ENCODE assay signal across 14 cellular contexts in the genomic region with DNA sequence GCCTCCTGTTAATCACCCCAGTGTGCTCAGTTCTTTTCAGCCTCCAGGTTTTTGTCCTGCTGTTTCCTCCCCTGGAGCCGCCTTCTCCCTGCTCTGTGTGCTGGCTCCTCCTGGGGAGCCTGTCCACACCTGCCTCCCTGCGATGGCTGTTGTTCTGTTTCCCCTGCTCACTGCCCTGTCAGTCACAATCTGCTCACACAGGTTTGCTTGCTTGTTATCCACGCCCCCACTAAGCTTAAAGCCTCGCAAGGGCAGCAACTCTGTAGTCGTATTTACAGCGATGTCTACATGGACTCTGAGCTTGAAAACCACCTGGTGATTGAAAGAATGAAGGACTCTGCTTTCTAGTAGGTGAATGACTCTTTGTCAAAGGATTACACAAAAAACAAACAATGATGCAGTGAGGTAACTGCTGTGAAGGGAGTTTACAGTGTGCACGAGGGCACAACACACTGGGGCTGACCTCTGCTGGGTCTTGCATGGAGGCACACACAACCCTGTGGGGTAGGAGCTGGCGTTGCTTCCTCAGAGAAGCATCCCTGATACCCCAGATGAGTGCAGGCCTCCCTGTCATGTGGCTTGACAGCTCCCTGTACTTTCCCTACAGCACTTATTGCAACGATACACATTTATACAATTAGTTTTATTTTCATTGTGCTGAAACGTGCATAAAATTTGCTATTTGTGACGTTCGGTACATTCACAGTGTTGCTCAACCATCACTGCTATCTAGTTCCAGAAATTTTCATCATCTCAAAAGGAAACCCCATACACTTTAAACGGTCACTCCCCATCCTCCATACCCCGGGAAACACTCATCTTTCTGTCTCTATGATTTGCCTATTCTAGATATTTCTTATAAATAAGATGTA. TPM values are rescaled to one million over a fixed set of nuclear protein-coding genes. Genes with fewer than 3 reads are reported as not detected.
A peak's percentile ranks its signal among the peaks of the same experiment; 100 is the strongest.
DNase-seq lines count a peak whose midpoint lies in the region; ATAC-seq, FAIRE-seq and TF ChIP-seq lines count a peak whose summit lies in the region.
"Had no signal": no experiment of that assay in that cellular context is flagged by ENCODE, and none has a peak within 500 bp of the region (broad histone marks: within the 10 kb centered on the region; RNA-seq: fewer than 3 reads in every experiment).

No MANE protein-coding gene starts in this region.

- H3K27me3 Mint-ChIP-seq in activated CD8-positive, alpha-beta memory T cell treated with anti-CD3 and anti-CD28 coated beads, Interleukin-2, amount 10 ng/mL, durations not matched to agents 7 days and 5 days = peaks cover 11% of the 10 kb centered on the region

- H3K18ac ChIP-seq in trophoblast cell (ENCODE audit: low read length) = no peak overlapping the region

- H4K91ac ChIP-seq in trophoblast cell (ENCODE audit: low read depth, low read length) = no peak overlapping the region

- no peak overlapping the region for H2AK5ac ChIP-seq in trophoblast cell (ENCODE audit: low read length)

- H3K14ac ChIP-seq in trophoblast cell (ENCODE audit: low read length) = no peak overlapping the region

- no peaks in the 10 kb centered on the region for H3K27me3 ChIP-seq in small intestine (ENCODE audit: control insufficient read depth in 2 of 2, insufficient read depth in 2 of 2, low read length in 2 of 2)
- no peaks in the 10 kb centered on the region for H3K27me3 ChIP-seq in trophoblast cell (ENCODE audit: insufficient read depth, low read length)
- H3K27me3 ChIP-seq: adrenal gland had no signal

- 19 to 55% (median 26%) methylated on average over 14 of the region's 14 CpGs for WGBS in small intestine, 3 donors
- no CpG with 5 or more reads among the region's 14 CpGs for WGBS in trophoblast cell (ENCODE audit: extremely low coverage, insufficient coverage, insufficient read length)

- peak overlapping the region; percentile 61 for H3K27ac Mint-ChIP-seq in activated CD8-positive, alpha-beta memory T cell treated with anti-CD3 and anti-CD28 coated beads, Interleukin-2, amount 10 ng/mL, durations not matched to agents 7 days and 5 days

- no peaks in the 10 kb centered on the region for H3K79me2 ChIP-seq in trophoblast cell (ENCODE audit: control insufficient read depth, insufficient read depth, low read length, poor library complexity)
- H3K79me2 ChIP-seq: parathyroid adenoma had no signal

- H3K4me1 ChIP-seq in small intestine (ENCODE audit: control insufficient read depth in 2 of 2, insufficient read depth in 1 of 2, low read depth in 1 of 2, low read length in 1 of 2) = no peaks in the 10 kb centered on the region
- no peaks in the 10 kb centered on the region for H3K4me1 ChIP-seq in trophoblast cell (ENCODE audit: control insufficient read depth in 1 of 2, insufficient read depth in 2 of 2, low read length in 2 of 2)
- H3K4me1 ChIP-seq: adrenal gland, parathyroid adenoma had no signal

- H2BK5ac ChIP-seq in trophoblast cell (ENCODE audit: low read depth, low read length, poor library complexity) = no peak overlapping the region

- ATAC-seq in activated CD8-positive, alpha-beta memory T cell treated with anti-CD3 and anti-CD28 coated beads, Interleukin-2, amount 10 ng/mL, durations not matched to agents 7 days and 5 days = no peak
- ATAC-seq: Panc1 had no signal

- peaks cover 2% of the 10 kb centered on the region for H3K9me3 Mint-ChIP-seq in activated CD8-positive, alpha-beta memory T cell treated with anti-CD3 and anti-CD28 coated beads, Interleukin-2, amount 10 ng/mL, durations not matched to agents 7 days and 5 days (ENCODE audit: low read depth)

- H3K79me1 ChIP-seq in trophoblast cell (ENCODE audit: low read length) = no peaks in the 10 kb centered on the region

- DNase-seq in activated CD8-positive, alpha-beta memory T cell treated with anti-CD3 and anti-CD28 coated beads, Interleukin-2, amount 10 ng/mL, durations not matched to agents 7 days and 5 days = no peak
- no peak for DNase-seq in activated CD8-positive, alpha-beta memory T cell treated with anti-CD3 and anti-CD28 coated beads, Interleukin-2, amount 50 U/mL, for 48 hours
- DNase-seq in NCI-H345 treated with DMSO at 0.1 percent for 48 hours (lab: John Stamatoyannopoulos, UW; ENCODE audit: unreplicated experiment) = peak; percentile 95
- DNase-seq in choroid plexus epithelial cell (ENCODE audit: low read depth) = peak; percentile 22
- peak; percentile 43 for DNase-seq in small intestine
- no peak for DNase-seq in AML-193 (lab: John Stamatoyannopoulos, UW)
- DNase-seq in trophoblast cell = no peak
- no peak for DNase-seq in middle frontal gyrus (ENCODE audit: extremely low spot score, low spot score)
- DNase-seq: adrenal gland, Karpas-422 had no signal

- CTCF ChIA-PET in activated CD8-positive, alpha-beta memory T cell treated with anti-CD3 and anti-CD28 coated beads, Interleukin-2, amount 10 ng/mL, durations not matched to agents 7 days and 5 days (lab: Charles Lee) = interaction anchor here (1.0 to 5.4 kb wide), 7 partner anchors 11 to 40 kb away, joined by 3 to 55 read pairs (median 4); a partner anchor contains a TSS

- peaks cover 40% of the 10 kb centered on the region for H3K36me3 Mint-ChIP-seq in activated CD8-positive, alpha-beta memory T cell treated with anti-CD3 and anti-CD28 coated beads, Interleukin-2, amount 10 ng/mL, durations not matched to agents 7 days and 5 days

- FAIRE-seq in small intestine (lab: Jason Lieb, UNC) = no peak

- H3K9ac ChIP-seq in trophoblast cell (ENCODE audit: low read length) = no peak overlapping the region
- H3K9ac ChIP-seq: parathyroid adenoma had no signal

- H4K12ac ChIP-seq in trophoblast cell (ENCODE audit: low read depth, low read length) = no peak overlapping the region

- H3K9me3 ChIP-seq in small intestine (ENCODE audit: control insufficient read depth, low read depth) (no peaks in the 10 kb centered on the region), trophoblast cell (ENCODE audit: insufficient read depth, low read depth, low read length) (no peaks in the 10 kb centered on the region)
- H3K9me3 ChIP-seq: adrenal gland had no signal

- H3K4me2 ChIP-seq in trophoblast cell (ENCODE audit: low read length) = no peak overlapping the region

- no peak overlapping the region for H3K4me3 Mint-ChIP-seq in activated CD8-positive, alpha-beta memory T cell treated with anti-CD3 and anti-CD28 coated beads, Interleukin-2, amount 10 ng/mL, durations not matched to agents 7 days and 5 days

- H3K4me3 ChIP-seq in choroid plexus epithelial cell (ENCODE audit: low read depth, low read length) (no peak overlapping the region), small intestine (ENCODE audit: low read depth in 1 of 2, low read length in 2 of 2) (no peak overlapping the region), trophoblast cell (ENCODE audit: low read depth, low read length) (no peak overlapping the region)
- H3K4me3 ChIP-seq: adrenal gland had no signal

- H2BK120ac ChIP-seq in trophoblast cell (ENCODE audit: insufficient read depth, low read length, poor library complexity) = no peak overlapping the region

- no peak for TF ChIP-seq CTCF in choroid plexus epithelial cell (conservative IDR thresholded peaks at IDR 0.05; ENCODE audit: low read depth, low read length)

- H3K36me3 ChIP-seq in small intestine (ENCODE audit: control insufficient read depth in 2 of 2, insufficient read depth in 2 of 2, low read length in 2 of 2) (no peaks in the 10 kb centered on the region), trophoblast cell (ENCODE audit: control insufficient read depth in 1 of 2, insufficient read depth in 2 of 2, low read length in 2 of 2) (no peaks in the 10 kb centered on the region)
- H3K36me3 ChIP-seq: adrenal gland had no signal

- no peak overlapping the region for H2AFZ ChIP-seq in trophoblast cell (ENCODE audit: insufficient read depth, low read length, poor library complexity)
- H2AFZ ChIP-seq: parathyroid adenoma had no signal

- H3K27ac ChIP-seq in small intestine (ENCODE audit: low read depth in 1 of 2, low read length in 1 of 2) = no peak overlapping the region
- H3K27ac ChIP-seq in trophoblast cell (ENCODE audit: low read depth, low read length) = no peak overlapping the region
- H3K27ac ChIP-seq: adrenal gland, parathyroid adenoma had no signal

- H3K4ac ChIP-seq in trophoblast cell (ENCODE audit: low read depth, low read length) = no peak overlapping the region

- peaks cover 59% of the 10 kb centered on the region for H3K4me1 Mint-ChIP-seq in activated CD8-positive, alpha-beta memory T cell treated with anti-CD3 and anti-CD28 coated beads, Interleukin-2, amount 10 ng/mL, durations not matched to agents 7 days and 5 days

- no peak overlapping the region for H4K8ac ChIP-seq in trophoblast cell (ENCODE audit: low read depth, low read length)

- no peak overlapping the region for H3K23ac ChIP-seq in trophoblast cell (ENCODE audit: low read length)

- H2BK12ac ChIP-seq in trophoblast cell (ENCODE audit: low read length) = no peak overlapping the region

RNA-seq across cellular contexts. Expression of a gene that starts 39.7 kb away (rescaled TPM):
- total RNA-seq in activated CD8-positive, alpha-beta memory T cell treated with anti-CD3 and anti-CD28 coated beads, Interleukin-2, amount 10 ng/mL, durations not matched to agents 7 days and 5 days = 1 to 10 TPM in 1 of 2 experiments, under 1 TPM in 1; 0.73 to 1.6 TPM
- polyA plus RNA-seq in small intestine = not detected
- polyA plus RNA-seq in trophoblast cell (2013) = not detected in 2 replicates
- total RNA-seq: adrenal gland, kidney epithelial cell, urinary bladder had no signal
- polyA plus RNA-seq: adrenal gland, urinary bladder had no signal

Comparison
In these comparisons a context has a peak if more than half of its experiments do, and no peak if none do; other contexts are left out.
1. DNase-seq: peak in NCI-H345 treated with DMSO at 0.1 percent for 48 hours (single experiment), choroid plexus epithelial cell (single experiment) and small intestine (single experiment); none in activated CD8-positive, alpha-beta memory T cell treated with anti-CD3 and anti-CD28 coated beads, Interleukin-2, amount 10 ng/mL, durations not matched to agents 7 days and 5 days (single experiment), activated CD8-positive, alpha-beta memory T cell treated with anti-CD3 and anti-CD28 coated beads, Interleukin-2, amount 50 U/mL, for 48 hours (single experiment), AML-193 (0 of 2), trophoblast cell (0 of 2) and middle frontal gyrus (single experiment).